Comparison of ENCODE assay signal across 9 cellular contexts in genomic region chr5:107217721-107218130, GRCh38.
DNase-seq lines count a peak whose midpoint lies in the region; ATAC-seq and TF ChIP-seq lines count a peak whose summit lies in the region.
"Had no signal": no experiment of that assay in that cellular context is flagged by ENCODE, and none has a peak within 500 bp of the region (broad histone marks: within the 10 kb centered on the region; RNA-seq: fewer than 3 reads in every experiment).

No MANE protein-coding gene starts in this region.

- 35 to 47% methylated on average over 3 of the region's 3 CpGs for WGBS in thyroid gland, 2 donors

- in situ Hi-C loops in GM13976 (cut with MboI; ENCODE audit: low sequenced_read_pairs, unreplicated experiment) = no loop called here

- no peaks in the 10 kb centered on the region for H3K9me3 Mint-ChIP-seq in chondrocyte (ENCODE audit: low read depth)
- H3K9me3 Mint-ChIP-seq: CD8-positive, alpha-beta memory T cell had no signal

- peaks cover 27% of the 10 kb centered on the region for H3K4me1 Mint-ChIP-seq in chondrocyte (ENCODE audit: low read depth)
- H3K4me1 Mint-ChIP-seq: CD8-positive, alpha-beta memory T cell had no signal

- ATAC-seq in left lung = peak; percentile 94

- TF ChIP-seq CTCF in chondrocyte (IDR thresholded peaks at IDR 0.05) (no peak), left lung (IDR thresholded peaks at IDR 0.05) (no peak), thyroid gland (IDR thresholded peaks at IDR 0.05) (no peak), GM13976 (IDR thresholded peaks at IDR 0.05; ENCODE audit: borderline replicate concordance, control extremely low read depth, extremely low read depth, insufficient read depth, missing control alignments) (no peak)

- TF ChIP-seq POLR2A in thyroid gland (IDR thresholded peaks at IDR 0.05) = no peak

- H3K36me3 ChIP-seq in left lung = no peaks in the 10 kb centered on the region
- no peaks in the 10 kb centered on the region for H3K36me3 ChIP-seq in thyroid gland

- no peak overlapping the region for H3K4me3 Mint-ChIP-seq in chondrocyte (ENCODE audit: unreplicated experiment)
- H3K4me3 Mint-ChIP-seq: CD8-positive, alpha-beta memory T cell had no signal

- H3K4me1 ChIP-seq in left lung (no peaks in the 10 kb centered on the region), thyroid gland (no peaks in the 10 kb centered on the region)

- no peaks in the 10 kb centered on the region for H3K9me3 ChIP-seq in left lung
- H3K9me3 ChIP-seq in thyroid gland = no peaks in the 10 kb centered on the region

- H3K27ac Mint-ChIP-seq in chondrocyte (ENCODE audit: unreplicated experiment) = peak overlapping the region; percentile 76
- H3K27ac Mint-ChIP-seq: CD8-positive, alpha-beta memory T cell had no signal

- intact Hi-C loops in left lung (cut with DNase I) = no loop called here
- intact Hi-C loops in thyroid gland (cut with DNase I) = no loop called here

- H3K27me3 ChIP-seq in left lung (no peaks in the 10 kb centered on the region), thyroid gland (no peaks in the 10 kb centered on the region)

- H3K27me3 Mint-ChIP-seq in chondrocyte (ENCODE audit: low read depth) = no peaks in the 10 kb centered on the region
- H3K27me3 Mint-ChIP-seq: CD8-positive, alpha-beta memory T cell had no signal

- no peak overlapping the region for H3K27ac ChIP-seq in left lung
- peak overlapping the region in 1 of 3 donors; percentile 68 for H3K27ac ChIP-seq in thyroid gland

- peak; percentile 82 for DNase-seq in NCI-H446 treated with DMSO at 0.1 percent for 48 hours (lab: John Stamatoyannopoulos, UW)
- no peak for DNase-seq in chondrocyte (ENCODE audit: low spot score)
- peak in 1 of 2 donors; percentile 38 for DNase-seq in left lung
- DNase-seq in thyroid gland = peak; percentile 85 to 92
- no peak for DNase-seq in GM13976 (ENCODE audit: low spot score)
- DNase-seq in NCI-H524 treated with DMSO at 0.1 percent for 48 hours (lab: John Stamatoyannopoulos, UW) = no peak
- no peak for DNase-seq in AML-193 (lab: John Stamatoyannopoulos, UW)
- DNase-seq: activated CD8-positive, alpha-beta memory T cell treated with anti-CD3 and anti-CD28 coated beads, Interleukin-2, amount 50 U/mL, for 48 hours; CD8-positive, alpha-beta memory T cell had no signal

- no peaks in the 10 kb centered on the region for H3K36me3 Mint-ChIP-seq in chondrocyte (ENCODE audit: low read depth)
- H3K36me3 Mint-ChIP-seq: CD8-positive, alpha-beta memory T cell had no signal

- H3K4me3 ChIP-seq in left lung (no peak overlapping the region), thyroid gland (replicated peaks in 1 of 3) (no peak overlapping the region)

Comparison
In these comparisons a context has a peak if more than half of its experiments do, and no peak if none do; other contexts are left out.
1. DNase-seq: peak in NCI-H446 treated with DMSO at 0.1 percent for 48 hours (single experiment) and thyroid gland (2 of 2); none in chondrocyte (single experiment), GM13976 (single experiment), NCI-H524 treated with DMSO at 0.1 percent for 48 hours (single experiment) and AML-193 (0 of 2).